ENCODE assay signal across 1 cellular context in genomic region chr16:30369091-30369937, GRCh38.
TF ChIP-seq lines count a peak whose summit lies in the region.

No MANE protein-coding gene starts in this region.

TF ChIP-seq in H1, 55 proteins besides CTCF, POLR2A, EP300 and RAD21:
- TF ChIP-seq SP1 (IDR thresholded peaks at IDR 0.05; ENCODE audit: low read depth, low read length) (no peak), RBBP5 (IDR thresholded peaks at IDR 0.05; ENCODE audit: borderline replicate concordance, low read depth, low read length) (no peak), POU5F1 (IDR thresholded peaks at IDR 0.05; ENCODE audit: low read depth, low read length) (no peak), SRF (IDR thresholded peaks at IDR 0.05; ENCODE audit: low read depth, low read length) (no peak), JUN (IDR thresholded peaks at IDR 0.05; ENCODE audit: low read depth, low read length) (no peak), SIRT6 (IDR thresholded peaks at IDR 0.05; ENCODE audit: low read length) (no peak), ZNF274 (IDR thresholded peaks at IDR 0.05; ENCODE audit: borderline replicate concordance, extremely low read depth, low read length) (no peak), YY1 (IDR thresholded peaks at IDR 0.05; ENCODE audit: low read depth, low read length) (no peak), CHD7 (IDR thresholded peaks at IDR 0.05; ENCODE audit: insufficient replicate concordance, low read length) (no peak), JUND (IDR thresholded peaks at IDR 0.05; ENCODE audit: low read length) (no peak), HDAC6 (IDR thresholded peaks at IDR 0.05; ENCODE audit: low read depth, low read length) (no peak), TAF7 (optimal IDR thresholded peaks at IDR 0.05; ENCODE audit: borderline replicate concordance, low read depth, low read length) (no peak), BRCA1 (IDR thresholded peaks at IDR 0.05; ENCODE audit: low read depth, low read length) (no peak), TEAD4 (IDR thresholded peaks at IDR 0.05; ENCODE audit: low read depth, low read length) (no peak), SIN3A (conservative IDR thresholded peaks at IDR 0.05 in 1 of 2, IDR thresholded peaks at IDR 0.05 in 1 of 2; ENCODE audit: low read depth in 1 of 2, low read length in 2 of 2) (no peak; a peak in 1 of 4 replicates), GABPA (IDR thresholded peaks at IDR 0.05; ENCODE audit: borderline replicate concordance, insufficient read depth, low read length) (no peak), TBP (IDR thresholded peaks at IDR 0.05; ENCODE audit: low read depth, low read length) (no peak), KDM4A (IDR thresholded peaks at IDR 0.05; ENCODE audit: low read depth, low read length, severe bottlenecking) (no peak), HDAC2 (IDR thresholded peaks at IDR 0.05; ENCODE audit: borderline replicate concordance in 1 of 2, low read depth in 2 of 2, low read length in 2 of 2) (no peak), CTBP2 (IDR thresholded peaks at IDR 0.05; ENCODE audit: borderline replicate concordance, insufficient read depth, insufficient read length, low read length) (no peak)
